Comparison of ENCODE assay signal across 14 cellular contexts in the genomic region with DNA sequence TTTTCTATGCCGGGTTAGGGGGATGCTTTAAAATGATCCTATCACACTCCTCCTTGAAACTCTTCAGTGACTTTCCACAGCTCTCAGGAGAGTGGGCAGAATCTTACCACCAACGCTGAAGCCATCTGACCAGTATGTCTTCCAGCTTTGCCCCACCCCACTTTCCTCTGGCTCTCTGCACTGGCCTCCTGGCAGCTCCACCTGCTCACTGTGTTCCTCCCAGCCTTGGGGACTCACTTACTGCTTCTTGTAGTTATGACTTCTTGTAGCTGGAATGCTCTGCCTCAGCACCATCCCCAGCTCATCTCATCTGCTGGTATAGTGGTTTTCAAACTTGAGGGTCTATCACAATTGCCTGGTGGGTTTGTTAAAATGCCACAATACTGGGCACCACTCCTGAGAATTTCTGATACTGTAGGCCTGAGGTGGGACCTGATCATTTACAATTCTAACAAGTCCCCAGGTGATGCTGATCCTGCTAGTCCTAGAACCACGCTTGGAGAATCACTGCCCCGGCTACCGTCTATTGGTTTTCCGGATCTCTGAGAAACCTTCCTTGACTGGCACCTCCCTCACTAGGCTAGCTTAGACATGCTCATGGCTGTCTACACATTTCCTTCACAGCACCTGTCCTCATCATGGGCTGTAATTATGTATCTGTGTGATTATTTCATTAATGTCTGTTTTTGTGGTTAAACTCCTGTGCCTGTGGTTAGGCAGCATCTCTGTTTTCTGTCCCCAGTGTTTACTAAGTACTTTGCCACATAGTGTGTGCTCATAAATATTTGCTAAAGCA.
DNase-seq lines count a peak whose midpoint lies in the region; ATAC-seq and TF ChIP-seq lines count a peak whose summit lies in the region.
"Had no signal": no experiment of that assay in that cellular context is flagged by ENCODE, and none has a peak within 500 bp of the region (broad histone marks: within the 10 kb centered on the region; RNA-seq: fewer than 3 reads in every experiment).

No MANE protein-coding gene starts in this region.

- DNase-seq in G401 (ENCODE audit: low spot score) = peak; percentile 75
- peak; percentile 26 to 46 for DNase-seq in NCI-H1930 (lab: John Stamatoyannopoulos, UW)
- peak in 7 of 10 donors; percentile 12 to 89 (median 40) for DNase-seq in posterior cingulate gyrus
- no peak for DNase-seq in effector CD4-positive, alpha-beta T cell
- DNase-seq in AG08396 (ENCODE audit: low spot score) = no peak
- no peak for DNase-seq in CD14-positive monocyte (ENCODE audit: low spot score)
- DNase-seq in tibial nerve (ENCODE audit: low spot score in 2 of 2) = no peak
- DNase-seq: activated CD4-positive, alpha-beta T cell treated with anti-CD3 and anti-CD28 coated beads, Interleukin-2, amount 50 U/mL, for 1 hour; CD4-positive, CD25-positive, alpha-beta regulatory T cell; HCEC 1CT; Kasumi-1; kidney glomerular epithelial cell had no signal

- H3K4me1 ChIP-seq in tibial nerve = peaks cover 0 to 26% (median 10%) of the 10 kb centered on the region in 4 donors

- TF ChIP-seq POLR2A in tibial nerve (IDR thresholded peaks at IDR 0.05) = no peak

- H3K27me3 Mint-ChIP-seq in CD14-positive monocyte (ENCODE audit: low read depth in 3 of 3) = no peaks in the 10 kb centered on the region

- TF ChIP-seq CTCF in CD14-positive monocyte (IDR thresholded peaks at IDR 0.05) (no peak), tibial nerve (IDR thresholded peaks at IDR 0.05) (no peak)

- H3K4me3 Mint-ChIP-seq in CD14-positive monocyte = no peak overlapping the region
- H3K4me3 Mint-ChIP-seq: CD4-positive, CD25-positive, alpha-beta regulatory T cell had no signal

- peak; percentile 74 for ATAC-seq in esophagus mucosa

- no peak overlapping the region for H3K4me3 ChIP-seq in tibial nerve
- H3K4me3 ChIP-seq: skin epidermis had no signal

- peaks cover 48% of the 10 kb centered on the region for H3K4me1 Mint-ChIP-seq in CD14-positive monocyte

- H3K36me3 ChIP-seq in tibial nerve = no peaks in the 10 kb centered on the region

- H3K36me3 Mint-ChIP-seq in CD14-positive monocyte = peaks cover 7 to 18% of the 10 kb centered on the region in 2 donors
- H3K36me3 Mint-ChIP-seq: CD4-positive, CD25-positive, alpha-beta regulatory T cell had no signal

- H3K9me3 Mint-ChIP-seq in CD14-positive monocyte = peaks cover 0 to 1% (median 0%) of the 10 kb centered on the region in 7 donors

- no peak for TF ChIP-seq EP300 in tibial nerve (IDR thresholded peaks at IDR 0.05)

- no peak overlapping the region for H3K27ac Mint-ChIP-seq in CD14-positive monocyte
- H3K27ac Mint-ChIP-seq: CD4-positive, CD25-positive, alpha-beta regulatory T cell had no signal

- in situ Hi-C loops in G401 (cut with HindIII; ENCODE audit: low sequenced_read_pairs) = no loop called here

- WGBS in tibial nerve, 2 donors = 92% methylated on average over 6 of the region's 6 CpGs

- H3K27ac ChIP-seq in tibial nerve = peak overlapping the region in 1 of 4 donors; percentile 25
- H3K27ac ChIP-seq: skin epidermis had no signal

- no peaks in the 10 kb centered on the region for H3K9me3 ChIP-seq in tibial nerve

- intact Hi-C loops in posterior cingulate gyrus (cut with DNase I) = no loop called here
- intact Hi-C loops in CD14-positive monocyte (cut with micrococcal nuclease) = loop anchor here in 1 of 2 donors (5.0 kb wide), 2 partner anchors 54 to 434 kb away; no protein-coding TSS in a partner anchor

- H3K27me3 ChIP-seq in tibial nerve = no peaks in the 10 kb centered on the region

Comparison
In these comparisons a context has a peak if more than half of its experiments do, and no peak if none do; other contexts are left out.
1. DNase-seq: peak in G401 (single experiment), NCI-H1930 (2 of 2) and posterior cingulate gyrus (7 of 10); none in effector CD4-positive, alpha-beta T cell (single experiment), AG08396 (single experiment), CD14-positive monocyte (single experiment) and tibial nerve (0 of 2).